In the genomic region with DNA sequence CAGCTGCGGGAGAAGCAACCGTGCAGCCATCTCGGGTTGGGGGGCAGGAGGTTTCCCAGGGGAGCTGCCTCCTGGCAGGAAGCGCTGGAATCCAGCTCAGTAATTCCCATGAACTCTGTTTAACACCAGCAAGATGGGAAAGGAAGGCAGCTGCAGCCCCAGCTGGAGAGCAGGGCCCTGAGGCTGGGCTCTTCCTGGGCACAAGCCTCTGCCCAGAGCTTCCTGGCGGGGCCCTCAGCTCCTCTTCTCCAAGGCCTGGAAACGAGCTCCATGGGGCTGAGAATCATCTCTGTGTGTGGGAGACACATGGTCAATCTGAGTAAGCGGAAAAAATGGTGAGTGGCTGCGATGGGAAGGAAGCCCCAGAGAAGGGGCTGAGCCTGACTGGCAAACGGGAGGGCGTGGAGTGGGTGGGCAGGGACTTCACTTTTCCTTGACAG, we compare ENCODE assay signal across 10 cellular contexts. TPM values are rescaled to one million over a fixed set of nuclear protein-coding genes. Genes with fewer than 3 reads are reported as not detected.
DNase-seq lines count a peak whose midpoint lies in the region; FAIRE-seq and TF ChIP-seq lines count a peak whose summit lies in the region.
"Had no signal": no experiment of that assay in that cellular context is flagged by ENCODE, and none has a peak within 500 bp of the region (broad histone marks: within the 10 kb centered on the region; RNA-seq: fewer than 3 reads in every experiment).

No MANE protein-coding gene starts in this region.

- H3K27me3 ChIP-seq in OCI-LY3 (ENCODE audit: low read depth, low read length), result no peaks in the 10 kb centered on the region
- H3K27me3 ChIP-seq: heart left ventricle had no signal

- TF ChIP-seq CTCF in OCI-LY3 (IDR thresholded peaks at IDR 0.05; ENCODE audit: low read depth, low read length) (no peak), astrocyte of the spinal cord (IDR thresholded peaks at IDR 0.05; ENCODE audit: low read depth, low read length) (no peak)

- no peaks in the 10 kb centered on the region for H3K9me3 ChIP-seq in OCI-LY3 (ENCODE audit: insufficient read depth, low read length)
- H3K9me3 ChIP-seq: heart left ventricle had no signal

- peaks cover 24% of the 10 kb centered on the region for H3K4me1 ChIP-seq in OCI-LY3 (ENCODE audit: low read length)

- H3K79me2 ChIP-seq in OCI-LY3 (ENCODE audit: low read length), result peaks cover 8% of the 10 kb centered on the region

- H3K4me2 ChIP-seq in OCI-LY3 (ENCODE audit: low read length), result peak overlapping the region; percentile 48

- H4K20me1 ChIP-seq in OCI-LY3 (ENCODE audit: insufficient read depth, low read length), result no peaks in the 10 kb centered on the region

- peak overlapping the region; percentile 42 for H3K4me3 ChIP-seq in OCI-LY3 (ENCODE audit: low read length)
- no peak overlapping the region for H3K4me3 ChIP-seq in astrocyte of the spinal cord (ENCODE audit: low read depth, low read length)
- peak overlapping the region in 1 of 7 experiments; percentile 16 for H3K4me3 ChIP-seq in skin epidermis

- H3K36me3 ChIP-seq in OCI-LY3 (replicated peaks; ENCODE audit: low read depth, low read length), result peaks cover 9% of the 10 kb centered on the region

- peak overlapping the region; percentile 48; the same call in 1 of the 2 replicates for H2AFZ ChIP-seq in OCI-LY3 (ENCODE audit: low read depth, low read length)

- in situ Hi-C loops in astrocyte of the spinal cord (cut with HindIII; ENCODE audit: low sequenced_read_pairs), result no loop called here

- DNase-seq in GF-D8 (lab: John Stamatoyannopoulos, UW) (peak; percentile 19), astrocyte of the spinal cord (ENCODE audit: low read depth, low spot score) (peak; percentile 32), NCI-H2196 treated with DMSO at 0.1 percent for 48 hours (lab: John Stamatoyannopoulos, UW; ENCODE audit: unreplicated experiment) (no peak), SK-N-DZ (ENCODE audit: low spot score) (no peak), RCC 7860 (ENCODE audit: low spot score) (no peak), SHP77 (lab: John Stamatoyannopoulos, UW) (no peak)
- DNase-seq: heart left ventricle, NCI-H524 had no signal

- H3K9ac ChIP-seq in OCI-LY3 (ENCODE audit: low read length), result no peak overlapping the region

- H3K27ac ChIP-seq in OCI-LY3 (ENCODE audit: low read length) (peak overlapping the region; percentile 72), skin epidermis (peak overlapping the region in 17 of 21 experiments; percentile 6 to 91 (median 70))

- FAIRE-seq in RCC 7860 (lab: Jason Lieb, UNC), result no peak

RNA-seq across cellular contexts. Expression of gene MRPL36, which starts 6.3 kb away (rescaled TPM):
- 34.0 and 40.7 TPM in 2 replicates for polyA plus RNA-seq in SK-N-DZ (2014; cell fraction: cytosol; rRNA removed)
- 30.7 and 33.6 TPM in 2 replicates for polyA plus RNA-seq in SK-N-DZ (2014; cell fraction: nucleus; rRNA removed)

RNA-seq across cellular contexts. Expression of gene NDUFS6, which starts 7.9 kb away (rescaled TPM):
- polyA plus RNA-seq in SK-N-DZ (2014; cell fraction: cytosol; rRNA removed), result 41.2 and 51.3 TPM in 2 replicates
- polyA plus RNA-seq in SK-N-DZ (2014; cell fraction: nucleus; rRNA removed), result 38.4 and 60.3 TPM in 2 replicates

Comparison
In these comparisons a context has a peak if more than half of its experiments do, and no peak if none do; other contexts are left out.
1. DNase-seq: peak in GF-D8 (single experiment) and astrocyte of the spinal cord (single experiment); none in NCI-H2196 treated with DMSO at 0.1 percent for 48 hours (single experiment), SK-N-DZ (single experiment), RCC 7860 (single experiment) and SHP77 (0 of 2).